1 cellular context compared by ENCODE assay signal in genomic region chr14:77133718-77134338, GRCh38.
A peak's percentile ranks its signal among the peaks of the same experiment; 100 is the strongest.
TF ChIP-seq lines count a peak whose summit lies in the region.

No MANE protein-coding gene starts in this region.

TF ChIP-seq in H1, 55 proteins besides CTCF, POLR2A, EP300 and RAD21:
- TF ChIP-seq CREB1 (IDR thresholded peaks at IDR 0.05) (peak; percentile 67; the same call in 1 of the 2 replicates), CEBPB (IDR thresholded peaks at IDR 0.05; ENCODE audit: low read depth, low read length) (no peak), MAX (IDR thresholded peaks at IDR 0.05) (peak; percentile 73; the same call in 1 of the 2 replicates), SIN3A (conservative IDR thresholded peaks at IDR 0.05 in 1 of 2, IDR thresholded peaks at IDR 0.05 in 1 of 2; ENCODE audit: low read depth in 1 of 2, low read length in 2 of 2) (peak; percentile 94 to 96), SAP30 (IDR thresholded peaks at IDR 0.05; ENCODE audit: insufficient read depth, insufficient replicate concordance, low read length) (peak; percentile 47)
